In the genomic region with DNA sequence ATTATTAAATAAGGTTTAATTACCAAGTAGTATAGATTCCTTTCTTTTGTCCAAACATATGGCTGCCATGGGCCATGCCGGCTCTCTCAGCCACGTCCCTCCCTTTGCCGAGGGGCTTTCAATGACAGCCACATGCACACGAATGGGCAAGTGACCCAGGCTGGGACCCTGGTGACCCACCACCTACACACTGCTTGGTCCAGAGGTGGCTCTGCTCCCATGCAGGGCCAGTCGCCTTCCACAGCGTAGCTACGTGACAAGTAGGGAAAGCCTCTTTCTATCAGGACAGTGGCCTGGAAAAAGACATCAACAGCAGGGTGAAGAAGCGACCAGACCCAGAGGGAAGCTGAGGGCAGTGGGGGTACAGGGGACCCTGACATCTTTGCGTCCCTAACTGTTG, we compare ENCODE assay signal across 23 cellular contexts.
"Had no signal": no experiment of that assay in that cellular context is flagged by ENCODE, and none has a peak within 500 bp of the region (broad histone marks: within the 10 kb centered on the region; RNA-seq: fewer than 3 reads in every experiment).

No MANE protein-coding gene starts in this region.

- H3K36me3 ChIP-seq: colonic mucosa, esophagus muscularis mucosa, esophagus squamous epithelium, gastrocnemius medialis, gastroesophageal sphincter, heart left ventricle had no signal

- H3K27ac ChIP-seq: colonic mucosa, coronary artery, dorsolateral prefrontal cortex, epithelial cell of prostate, esophagus muscularis mucosa, esophagus squamous epithelium, foreskin keratinocyte, gastrocnemius medialis, gastroesophageal sphincter, heart left ventricle had no signal

- H3K4me3 Mint-ChIP-seq: dendritic cell treated with granulocyte-macrophage colony-stimulating factor and Interleukin-4, amounts not matched to agents 40 ng/mL and 50 ng/mL, for 4 days; endodermal cell had no signal

- H3K9me3 Mint-ChIP-seq: dendritic cell treated with granulocyte-macrophage colony-stimulating factor and Interleukin-4, amounts not matched to agents 40 ng/mL and 50 ng/mL, for 4 days; endodermal cell had no signal

- DNase-seq: colonic mucosa; cortex of kidney; dermis blood vessel endothelial cell; effector CD4-positive, alpha-beta T cell; effector CD8-positive, alpha-beta T cell; effector memory CD4-positive, alpha-beta T cell; endodermal cell; erythroblast; esophagus squamous epithelium; foreskin fibroblast; foreskin keratinocyte; foreskin melanocyte; gastrocnemius medialis; glutamatergic neuron; head of caudate nucleus; heart left ventricle had no signal

- ATAC-seq: esophagus mucosa, foreskin keratinocyte, gastrocnemius medialis, gastroesophageal sphincter had no signal

- H3K9me3 ChIP-seq: colonic mucosa, esophagus muscularis mucosa, esophagus squamous epithelium, gastrocnemius medialis, gastroesophageal sphincter, heart left ventricle had no signal

- H3K27me3 ChIP-seq: colonic mucosa, esophagus squamous epithelium, foreskin keratinocyte, gastrocnemius medialis had no signal

- H3K4me3 ChIP-seq: colonic mucosa, coronary artery, dorsolateral prefrontal cortex, esophagus muscularis mucosa, esophagus squamous epithelium, gastrocnemius medialis, gastroesophageal sphincter, heart left ventricle had no signal

- H3K4me1 ChIP-seq: colonic mucosa, esophagus muscularis mucosa, esophagus squamous epithelium, foreskin keratinocyte, gastrocnemius medialis, gastroesophageal sphincter, heart left ventricle had no signal

- H3K27ac Mint-ChIP-seq: dendritic cell treated with granulocyte-macrophage colony-stimulating factor and Interleukin-4, amounts not matched to agents 40 ng/mL and 50 ng/mL, for 4 days; endodermal cell had no signal

- H3K27me3 Mint-ChIP-seq: dendritic cell treated with granulocyte-macrophage colony-stimulating factor and Interleukin-4, amounts not matched to agents 40 ng/mL and 50 ng/mL, for 4 days had no signal

- H3K4me1 Mint-ChIP-seq: endodermal cell had no signal
